In genomic region chr13:36166051-36166450, GRCh38 we compare ENCODE assay signal across 23 cellular contexts.
"Had no signal": no experiment of that assay in that cellular context is flagged by ENCODE, and none has a peak within 500 bp of the region (broad histone marks: within the 10 kb centered on the region; RNA-seq: fewer than 3 reads in every experiment).

No MANE protein-coding gene starts in this region.

- FAIRE-seq: RCC 7860 had no signal

- H3K4me3 ChIP-seq: SJSA1 had no signal

- DNase-seq: KBM-7, MV-4-11, NCI-H1092, NCI-H1105 treated with DMSO at 0.1 percent for 48 hours, NCI-H1417 treated with DMSO at 0.1 percent for 48 hours, NCI-H146, NCI-H1694 treated with DMSO at 0.1 percent for 48 hours, NCI-H1930, NCI-H2081, NCI-H2107, NCI-H226, NCI-H446, NCI-H510A, NCI-H524 treated with DMSO at 0.1 percent for 48 hours, NCI-H69, NCI-H774, Right ventricle myocardium superior, RPMI8226, SIG-M5, SK-N-SH, SW 1271 had no signal
